8 cellular contexts compared by ENCODE assay signal in the genomic region with DNA sequence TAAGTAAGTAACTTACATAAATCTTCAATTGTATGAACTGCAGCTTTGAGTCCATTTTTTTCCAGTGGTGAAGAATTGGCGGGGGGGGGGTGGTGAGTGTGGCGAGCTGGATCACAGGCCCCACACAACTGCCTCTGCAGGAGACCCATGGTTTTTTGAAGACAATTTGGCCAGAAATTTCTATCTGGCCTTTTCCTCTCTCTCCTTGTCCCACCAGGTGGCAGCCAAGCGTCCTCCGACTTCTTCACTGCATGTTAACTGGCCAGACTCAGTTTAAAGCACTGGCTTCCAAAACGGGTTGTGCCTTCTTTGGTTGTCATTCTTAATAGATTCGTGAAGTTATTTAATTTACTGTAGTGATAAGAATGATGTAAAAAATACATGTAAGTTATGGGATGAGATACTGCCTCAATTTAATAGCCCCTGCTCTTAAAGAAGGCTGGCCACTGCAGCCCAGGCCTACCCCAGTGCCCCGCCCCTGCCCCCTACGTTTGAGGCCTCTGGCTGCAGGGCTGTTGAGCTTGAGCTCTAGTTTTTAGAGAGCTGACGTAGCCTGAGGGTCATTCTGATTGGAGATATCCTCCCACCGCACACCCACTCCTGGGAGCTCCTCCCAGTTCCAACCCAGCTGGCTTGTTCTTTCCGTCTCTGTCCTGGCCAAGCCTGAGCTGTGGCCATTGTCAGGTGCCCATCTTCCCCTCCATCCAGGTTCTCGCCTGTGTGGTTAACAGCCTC. TPM values are rescaled to one million over a fixed set of nuclear protein-coding genes. Genes with fewer than 3 reads are reported as not detected.
DNase-seq lines count a peak whose midpoint lies in the region; ATAC-seq and TF ChIP-seq lines count a peak whose summit lies in the region.

No MANE protein-coding gene starts in this region.

- H3K27me3 Mint-ChIP-seq in mesothelial cell of epicardium (ENCODE audit: low read depth), result no peaks in the 10 kb centered on the region

- peak; percentile 57 for TF ChIP-seq CTCF in mesothelial cell of epicardium (IDR thresholded peaks at IDR 0.05; ENCODE audit: unreplicated experiment)

- H3K4me3 Mint-ChIP-seq in mesothelial cell of epicardium, result no peak overlapping the region

- H3K4me1 Mint-ChIP-seq in mesothelial cell of epicardium, result peaks cover 12% of the 10 kb centered on the region

- no peak overlapping the region for H3K27ac Mint-ChIP-seq in mesothelial cell of epicardium

- peaks cover 27% of the 10 kb centered on the region for H3K36me3 Mint-ChIP-seq in mesothelial cell of epicardium

- H3K9me3 Mint-ChIP-seq in mesothelial cell of epicardium, result no peaks in the 10 kb centered on the region

- DNase-seq in NCI-H1105 treated with DMSO at 0.1 percent for 48 hours (lab: John Stamatoyannopoulos, UW) (peak; percentile 38), NCI-H1105 (lab: John Stamatoyannopoulos, UW) (no peak), NCI-H1694 (lab: John Stamatoyannopoulos, UW) (peak; percentile 43), cerebellum (ENCODE audit: low spot score) (peak; percentile 54), mesothelial cell of epicardium (ENCODE audit: low spot score in 2 of 2, unreplicated experiment in 2 of 2) (peak in 1 of 2 experiments; percentile 67)
- DNase-seq in stimulated activated CD4-positive, alpha-beta T cell treated with anti-CD3 and anti-CD28 coated beads, Interleukin-4, amount 100 ng/mL, for 4 hours, result no peak

- ATAC-seq in GM18517 (IDR thresholded peaks at IDR 0.05; ENCODE audit: unreplicated experiment), result no peak
- ATAC-seq in GM19035 (IDR thresholded peaks at IDR 0.05; ENCODE audit: unreplicated experiment), result no peak

RNA-seq across cellular contexts. Expression of a gene that starts 36.4 kb away (rescaled TPM):
- 23.0 TPM for total RNA-seq in cerebellum
- total RNA-seq in mesothelial cell of epicardium, result 26.4 to 30.7 TPM (median 27.5 TPM) in 3 replicates

Comparison
In these comparisons a context has a peak if more than half of its experiments do, and no peak if none do; other contexts are left out.
1. DNase-seq: peak in NCI-H1105 treated with DMSO at 0.1 percent for 48 hours (single experiment), NCI-H1694 (single experiment) and cerebellum (single experiment); none in NCI-H1105 (single experiment) and stimulated activated CD4-positive, alpha-beta T cell treated with anti-CD3 and anti-CD28 coated beads, Interleukin-4, amount 100 ng/mL, for 4 hours (0 of 2).